15 cellular contexts compared by ENCODE assay signal in the genomic region with DNA sequence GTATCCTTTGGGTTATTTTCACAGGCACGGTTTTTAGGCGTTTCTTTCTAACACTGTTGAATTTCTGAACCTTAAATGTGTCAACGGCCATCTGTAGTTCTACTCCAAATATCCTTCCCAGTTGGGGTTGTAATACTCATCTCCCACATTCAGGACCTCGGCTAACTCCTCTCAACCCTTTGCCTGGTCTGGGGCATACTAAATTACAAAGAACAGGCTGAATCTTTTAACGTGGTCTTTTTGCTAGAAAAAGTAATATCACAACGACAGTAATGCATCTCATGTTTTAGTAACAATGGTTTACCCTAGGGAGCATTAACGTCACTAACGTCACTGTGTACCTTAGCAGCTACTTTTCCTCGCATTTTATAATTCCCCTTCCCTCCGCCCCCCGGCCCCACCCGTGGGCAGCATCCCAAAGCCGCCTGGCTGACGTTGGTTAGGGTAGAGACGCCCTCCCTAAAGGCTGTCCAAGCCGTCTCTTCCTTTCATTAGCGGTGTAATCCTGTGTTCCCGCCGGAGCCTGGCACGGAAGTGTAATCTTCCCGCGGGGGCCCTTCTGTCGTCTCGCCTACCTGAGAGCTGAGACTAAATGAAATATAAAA. TPM values are rescaled to one million over a fixed set of nuclear protein-coding genes. Genes with fewer than 3 reads are reported as not detected.
DNase-seq lines count a peak whose midpoint lies in the region; ATAC-seq and TF ChIP-seq lines count a peak whose summit lies in the region.
"Had no signal": no experiment of that assay in that cellular context is flagged by ENCODE, and none has a peak within 500 bp of the region (broad histone marks: within the 10 kb centered on the region; RNA-seq: fewer than 3 reads in every experiment).

No MANE protein-coding gene starts in this region.

- no peak overlapping the region for H3K27ac Mint-ChIP-seq in naive thymus-derived CD4-positive, alpha-beta T cell
- H3K27ac Mint-ChIP-seq: activated T-cell treated with anti-CD3 and anti-CD28 coated beads, Interleukin-2, amount 50 U/mL, for 72 hours; stimulated activated effector memory CD8-positive, alpha-beta T cell treated with anti-CD3 and anti-CD28 coated beads, Interleukin-12 subunit alpha, Interleukin-12 subunit beta, amount 100 ng/mL, for 72 hours had no signal

- peak overlapping the region in 6 of 10 donors; percentile 40 to 87 (median 80) for H3K4me3 Mint-ChIP-seq in naive thymus-derived CD4-positive, alpha-beta T cell

- no peak overlapping the region for H3K27ac ChIP-seq in SK-N-SH (ENCODE audit: low read depth in 2 of 2, low read length in 1 of 2)
- no peak overlapping the region for H3K27ac ChIP-seq in ascending aorta
- no peak overlapping the region for H3K27ac ChIP-seq in naive thymus-derived CD4-positive, alpha-beta T cell (ENCODE audit: low read depth, low read length)
- H3K27ac ChIP-seq in upper lobe of right lung: no peak overlapping the region
- H3K27ac ChIP-seq: PC-9 had no signal

- intact Hi-C loops in ascending aorta (cut with DNase I): no loop called here
- intact Hi-C loops in naive thymus-derived CD4-positive, alpha-beta T cell (cut with micrococcal nuclease): loop anchor here in 1 of 2 donors (5.0 to 10.0 kb wide), 3 partner anchors 549 to 1299 kb away; a partner anchor contains a TSS
- intact Hi-C loops in upper lobe of right lung (cut with DNase I): no loop called here

- no peaks in the 10 kb centered on the region for H3F3A ChIP-seq in SK-N-SH (replicated peaks; ENCODE audit: insufficient read depth)

- CTCF ChIA-PET in SK-N-SH (lab: Yijun Ruan, JAX): interaction anchor here (0.9 to 1.9 kb wide), 5 partner anchors 11 to 615 kb away, joined by 3 to 6 read pairs (median 3); no protein-coding TSS in a partner anchor
- CTCF ChIA-PET in naive thymus-derived CD4-positive, alpha-beta T cell (lab: Charles Lee): no interaction called here

- no peaks in the 10 kb centered on the region for H3K9me2 ChIP-seq in SK-N-SH

- TF ChIP-seq RAD21 in SK-N-SH (IDR thresholded peaks at IDR 0.05; ENCODE audit: low read length): no peak

- ATAC-seq in SK-N-SH treated with all-trans-retinoic acid at 6 μM for 48 hours (no peak), upper lobe of right lung (no peak)
- no peak for ATAC-seq in naive thymus-derived CD4-positive, alpha-beta T cell
- ATAC-seq: activated T-cell treated with anti-CD3 and anti-CD28 coated beads, Interleukin-2, amount 50 U/mL, for 72 hours; stimulated activated effector memory CD8-positive, alpha-beta T cell treated with anti-CD3 and anti-CD28 coated beads, Interleukin-12 subunit alpha, Interleukin-12 subunit beta, amount 100 ng/mL, for 72 hours had no signal

- TF ChIP-seq CTCF in SK-N-SH (IDR thresholded peaks at IDR 0.05) (no peak), ascending aorta (IDR thresholded peaks at IDR 0.05) (no peak), upper lobe of right lung (IDR thresholded peaks at IDR 0.05) (no peak)

- H3K36me3 ChIP-seq in SK-N-SH (replicated peaks in 1 of 2; ENCODE audit: control insufficient read depth in 1 of 2, insufficient read depth in 2 of 2, low read length in 1 of 2) (no peaks in the 10 kb centered on the region), ascending aorta (no peaks in the 10 kb centered on the region), upper lobe of right lung (no peaks in the 10 kb centered on the region)
- H3K36me3 ChIP-seq in naive thymus-derived CD4-positive, alpha-beta T cell (ENCODE audit: control insufficient read depth in 2 of 3, insufficient read depth in 3 of 3, low read length in 3 of 3): no peaks in the 10 kb centered on the region

- DNase-seq in SK-N-SH: no peak
- no peak for DNase-seq in ascending aorta (ENCODE audit: low spot score in 2 of 2)
- no peak for DNase-seq in naive thymus-derived CD4-positive, alpha-beta T cell
- DNase-seq in upper lobe of right lung: no peak
- DNase-seq in mucosa of gallbladder (ENCODE audit: low spot score): no peak
- DNase-seq in NCI-H1417 (lab: John Stamatoyannopoulos, UW): no peak
- DNase-seq in SKM-1 (lab: John Stamatoyannopoulos, UW; ENCODE audit: unreplicated experiment): no peak
- DNase-seq: activated T-cell treated with anti-CD3 and anti-CD28 coated beads, Interleukin-2, amount 50 U/mL, for 72 hours; foreskin melanocyte; GOT3; midbrain; PC-9 had no signal

- no peaks in the 10 kb centered on the region for H3K79me2 ChIP-seq in SK-N-SH (ENCODE audit: insufficient read depth)

- H3K4me3 ChIP-seq in SK-N-SH (ENCODE audit: low read depth in 2 of 2, low read length in 1 of 2) (no peak overlapping the region), ascending aorta (peak overlapping the region; percentile 68 to 74), upper lobe of right lung (peak overlapping the region; percentile 56)
- H3K4me3 ChIP-seq in naive thymus-derived CD4-positive, alpha-beta T cell (ENCODE audit: low read length): no peak overlapping the region
- H3K4me3 ChIP-seq: PC-9 had no signal

- H3K36me3 Mint-ChIP-seq in naive thymus-derived CD4-positive, alpha-beta T cell: no peaks in the 10 kb centered on the region
- H3K36me3 Mint-ChIP-seq: stimulated activated effector memory CD8-positive, alpha-beta T cell treated with anti-CD3 and anti-CD28 coated beads, Interleukin-12 subunit alpha, Interleukin-12 subunit beta, amount 100 ng/mL, for 72 hours had no signal

- POLR2A ChIA-PET in SK-N-SH (lab: Yijun Ruan, JAX): no interaction called here
- POLR2A ChIA-PET in naive thymus-derived CD4-positive, alpha-beta T cell (lab: Charles Lee): no interaction called here

- H3K9ac ChIP-seq in SK-N-SH: no peak overlapping the region

- peaks cover 9 to 26% (median 18%) of the 10 kb centered on the region in 7 donors for H3K4me1 Mint-ChIP-seq in naive thymus-derived CD4-positive, alpha-beta T cell

- TF ChIP-seq EP300 in SK-N-SH (IDR thresholded peaks at IDR 0.05; ENCODE audit: borderline replicate concordance in 1 of 2, low read depth in 1 of 2, low read length in 1 of 2): no peak

- no peaks in the 10 kb centered on the region for H4K20me1 ChIP-seq in SK-N-SH (ENCODE audit: insufficient read depth)

- H3K4me1 ChIP-seq in SK-N-SH (ENCODE audit: control insufficient read depth in 1 of 2, insufficient read depth in 2 of 2, low read depth in 1 of 2, low read length in 1 of 2) (peaks cover 0 to 10% of the 10 kb centered on the region in 2 experiments; a peak in 1 of 4 replicates), ascending aorta (peaks cover 4 to 23% of the 10 kb centered on the region in 2 donors), upper lobe of right lung (peaks cover 20% of the 10 kb centered on the region)
- peaks cover 0 to 9% of the 10 kb centered on the region in 2 donors for H3K4me1 ChIP-seq in naive thymus-derived CD4-positive, alpha-beta T cell (ENCODE audit: control insufficient read depth in 2 of 2, insufficient read depth in 2 of 2, low read length in 2 of 2)

- no peak overlapping the region for H2AFZ ChIP-seq in SK-N-SH (ENCODE audit: low read depth)
- H2AFZ ChIP-seq: PC-9 had no signal

- peaks cover 0 to 3% (median 0%) of the 10 kb centered on the region in 11 donors for H3K9me3 Mint-ChIP-seq in naive thymus-derived CD4-positive, alpha-beta T cell
- H3K9me3 Mint-ChIP-seq: activated T-cell treated with anti-CD3 and anti-CD28 coated beads, Interleukin-2, amount 50 U/mL, for 72 hours; central memory CD8-positive, alpha-beta T cell; stimulated activated effector memory CD8-positive, alpha-beta T cell treated with anti-CD3 and anti-CD28 coated beads, Interleukin-12 subunit alpha, Interleukin-12 subunit beta, amount 100 ng/mL, for 72 hours had no signal

- no peak overlapping the region for H3K4me2 ChIP-seq in SK-N-SH
- H3K4me2 ChIP-seq: PC-9 had no signal

- no peaks in the 10 kb centered on the region for H3K9me3 ChIP-seq in SK-N-SH
- H3K9me3 ChIP-seq in ascending aorta: no peaks in the 10 kb centered on the region
- H3K9me3 ChIP-seq in naive thymus-derived CD4-positive, alpha-beta T cell (ENCODE audit: control insufficient read depth in 2 of 3, low read length in 3 of 3): no peaks in the 10 kb centered on the region
- H3K9me3 ChIP-seq in upper lobe of right lung: no peaks in the 10 kb centered on the region

- 5% methylated on average over 24 of the region's 24 CpGs for WGBS in SK-N-SH (ENCODE audit: low lambda C conversion rate)

- peaks cover 63 to 87% (median 69%) of the 10 kb centered on the region in 5 donors for H3K27me3 Mint-ChIP-seq in naive thymus-derived CD4-positive, alpha-beta T cell

- H3K27me3 ChIP-seq in SK-N-SH (ENCODE audit: insufficient read depth): peaks cover 31% of the 10 kb centered on the region
- H3K27me3 ChIP-seq in ascending aorta: no peaks in the 10 kb centered on the region
- H3K27me3 ChIP-seq in naive thymus-derived CD4-positive, alpha-beta T cell (ENCODE audit: control insufficient read depth in 2 of 2, insufficient read depth in 2 of 2, low read length in 2 of 2): peaks cover 0 to 25% of the 10 kb centered on the region in 2 donors
- H3K27me3 ChIP-seq in upper lobe of right lung: peaks cover 45% of the 10 kb centered on the region

TF ChIP-seq in SK-N-SH treated with all-trans-retinoic acid at 6 μM for 48 hours, 23 proteins besides CTCF, POLR2A, EP300 and RAD21 (continues in another document):
- TF ChIP-seq ZNF8 (CRISPR knock-in tag; IDR thresholded peaks at IDR 0.05): no peak
- no peak for TF ChIP-seq GLIS3 (CRISPR knock-in tag; IDR thresholded peaks at IDR 0.05)
- TF ChIP-seq TCF4 (CRISPR knock-in tag; IDR thresholded peaks at IDR 0.05; ENCODE audit: borderline replicate concordance): no peak
- TF ChIP-seq ARNTL (CRISPR knock-in tag; IDR thresholded peaks at IDR 0.05; ENCODE audit: borderline replicate concordance, low read depth): no peak
- TF ChIP-seq ZFP3 (CRISPR knock-in tag; IDR thresholded peaks at IDR 0.05): no peak

RNA-seq across cellular contexts. Expression of a gene that starts 2.0 kb away (rescaled TPM):
- 0.03 and 0.15 TPM in 2 replicates for polyA plus RNA-seq in SK-N-SH (2012; rRNA removed)
- 0.07 TPM in 1 of 2 replicates, not detected in the other for polyA plus RNA-seq in SK-N-SH (2012; cell fraction: cytosol; rRNA removed)
- polyA plus RNA-seq in SK-N-SH (2012; cell fraction: nucleus; rRNA removed): 0.06 and 0.07 TPM in 2 replicates
- not detected for total RNA-seq in ascending aorta
- under 1 TPM in 3 of 5 experiments, not detected in 2; 0.15 to 0.76 (median 0.24) TPM for total RNA-seq in naive thymus-derived CD4-positive, alpha-beta T cell
- under 1 TPM in 1 of 2 donors, not detected in 1; 0.17 TPM for polyA plus RNA-seq in naive thymus-derived CD4-positive, alpha-beta T cell
- total RNA-seq in upper lobe of right lung: 0.26 TPM
- total RNA-seq in mucosa of gallbladder: not detected
- total RNA-seq: activated T-cell treated with anti-CD3 and anti-CD28 coated beads, Interleukin-2, amount 50 U/mL, for 72 hours had no signal

Comparison
In these comparisons a context has a peak if more than half of its experiments do, and no peak if none do; other contexts are left out.
1. H3K4me3 ChIP-seq: peak in ascending aorta (2 of 2) and upper lobe of right lung (single experiment); none in SK-N-SH (0 of 2) and naive thymus-derived CD4-positive, alpha-beta T cell (single experiment).